Comparison of ENCODE assay signal across 1 cellular context in the genomic region with DNA sequence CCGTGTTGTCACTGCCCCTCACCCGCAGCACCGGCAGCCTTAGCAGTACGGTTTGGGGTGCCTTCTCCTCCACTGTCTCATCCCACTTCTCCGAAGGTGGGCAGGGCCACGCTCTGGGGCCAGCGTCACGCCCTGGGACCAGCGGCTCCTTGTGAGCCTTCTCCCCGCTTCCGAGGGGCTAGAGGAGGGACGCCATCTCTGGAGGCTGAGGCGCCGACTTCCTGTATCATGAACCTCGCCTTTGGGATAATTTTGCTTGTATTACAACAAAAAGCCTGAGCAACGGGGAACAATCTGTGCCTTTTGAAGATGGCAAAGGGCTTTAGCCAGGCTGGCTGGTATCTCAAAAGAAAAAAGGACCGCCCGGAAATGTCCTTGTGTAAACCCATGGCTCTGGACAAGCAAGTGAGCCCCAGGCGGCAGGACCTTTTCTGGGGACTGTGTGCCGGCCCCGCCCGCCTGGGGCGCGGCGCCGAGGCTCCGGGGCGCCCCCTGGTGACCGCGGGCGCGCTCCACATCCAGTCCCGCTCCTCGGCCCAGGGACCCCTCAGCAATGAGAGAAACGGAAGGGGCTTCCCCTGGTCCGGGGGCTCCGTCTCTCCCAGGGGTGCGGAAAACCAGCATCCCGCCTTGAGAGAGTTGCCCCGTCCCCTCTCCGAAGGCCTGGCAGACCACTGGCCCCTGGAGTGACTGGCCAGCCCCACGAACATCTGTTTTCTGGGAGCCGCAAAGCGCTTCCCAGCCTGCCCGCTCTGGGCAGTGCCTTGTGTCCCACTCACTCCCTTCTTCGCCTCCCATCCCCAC.
A peak's percentile ranks its signal among the peaks of the same experiment; 100 is the strongest.
TF ChIP-seq lines count a peak whose summit lies in the region.

No MANE protein-coding gene starts in this region.

TF ChIP-seq in HepG2, 621 proteins besides CTCF, POLR2A, EP300 and RAD21 (continued from another document):
- TF ChIP-seq DZIP1 (CRISPR knock-in tag; IDR thresholded peaks at IDR 0.05) (no peak), ZNF83 (CRISPR knock-in tag; IDR thresholded peaks at IDR 0.05; ENCODE audit: borderline replicate concordance) (no peak), GATAD1 (CRISPR knock-in tag; IDR thresholded peaks at IDR 0.05) (no peak), USF2 (IDR thresholded peaks at IDR 0.05; ENCODE audit: low read depth, low read length) (no peak), USF2 (CRISPR knock-in tag; IDR thresholded peaks at IDR 0.05; ENCODE audit: borderline replicate concordance) (no peak), ZBTB7B (CRISPR knock-in tag; IDR thresholded peaks at IDR 0.05) (peak; percentile 65; the same call in 1 of the 2 replicates), MTA3 (CRISPR knock-in tag; IDR thresholded peaks at IDR 0.05) (no peak), ZNF589 (CRISPR knock-in tag; conservative IDR thresholded peaks at IDR 0.05) (no peak; the same call in 1 of the 2 replicates), MBNL3 (CRISPR knock-in tag; conservative IDR thresholded peaks at IDR 0.05) (no peak), HCFC1 (IDR thresholded peaks at IDR 0.05; ENCODE audit: low read depth, low read length) (no peak), CREM (IDR thresholded peaks at IDR 0.05) (no peak), CREM (CRISPR knock-in tag; IDR thresholded peaks at IDR 0.05) (no peak), ZNF639 (CRISPR knock-in tag; conservative IDR thresholded peaks at IDR 0.05) (no peak), ZSCAN20 (CRISPR knock-in tag; IDR thresholded peaks at IDR 0.05; ENCODE audit: borderline replicate concordance) (0 out of 2 replicates have a peak, but pooled peaks have one; percentile 55), MXD4 (CRISPR knock-in tag; IDR thresholded peaks at IDR 0.05) (no peak), NR2F6 (IDR thresholded peaks at IDR 0.05) (peak; percentile 18; the same call in 1 of the 2 replicates), NR2F6 (CRISPR knock-in tag; IDR thresholded peaks at IDR 0.05) (no peak; the same call in 1 of the 2 replicates), HNRNPH1 (optimal IDR thresholded peaks at IDR 0.05; ENCODE audit: low read depth, low read length) (peak; percentile 98), RFX1 (IDR thresholded peaks at IDR 0.05) (no peak), THYN1 (CRISPR knock-in tag; IDR thresholded peaks at IDR 0.05; ENCODE audit: borderline replicate concordance, low read depth) (no peak), ATM (IDR thresholded peaks at IDR 0.05; ENCODE audit: borderline replicate concordance) (no peak), ZNF530 (CRISPR knock-in tag; IDR thresholded peaks at IDR 0.05; ENCODE audit: low read depth) (no peak), ZNF790 (CRISPR knock-in tag; IDR thresholded peaks at IDR 0.05; ENCODE audit: borderline replicate concordance) (no peak), ZNF574 (CRISPR knock-in tag; IDR thresholded peaks at IDR 0.05) (no peak), ATAD3A (CRISPR knock-in tag; IDR thresholded peaks at IDR 0.05) (no peak), SNAPC4 (CRISPR knock-in tag; IDR thresholded peaks at IDR 0.05) (0 out of 2 replicates have a peak, but pooled peaks have one; percentile 11), KMT2B (CRISPR knock-in tag; IDR thresholded peaks at IDR 0.05) (no peak), ZNF20 (CRISPR knock-in tag; IDR thresholded peaks at IDR 0.05) (no peak), NR1H2 (CRISPR knock-in tag; IDR thresholded peaks at IDR 0.05; ENCODE audit: borderline replicate concordance, low read depth) (0 out of 2 replicates have a peak, but pooled peaks have one; percentile 31), PATZ1 (CRISPR knock-in tag; IDR thresholded peaks at IDR 0.05) (peak; percentile 60; the same call in 1 of the 2 replicates), DRAP1 (CRISPR knock-in tag; IDR thresholded peaks at IDR 0.05) (0 out of 2 replicates have a peak, but pooled peaks have one; percentile 8), ETV6 (CRISPR knock-in tag; conservative IDR thresholded peaks at IDR 0.05) (no peak), ZNF780A (CRISPR knock-in tag; IDR thresholded peaks at IDR 0.05) (no peak), ZNF878 (CRISPR knock-in tag; IDR thresholded peaks at IDR 0.05) (0 out of 2 replicates have a peak, but pooled peaks have one; percentile 12), ZNF761 (CRISPR knock-in tag; conservative IDR thresholded peaks at IDR 0.05) (no peak), SALL1 (CRISPR knock-in tag; IDR thresholded peaks at IDR 0.05) (peak; percentile 72), CREB1 (IDR thresholded peaks at IDR 0.05) (no peak), CREB1 (CRISPR knock-in tag; IDR thresholded peaks at IDR 0.05) (no peak), ZBTB25 (CRISPR knock-in tag; IDR thresholded peaks at IDR 0.05) (no peak; the same call in 1 of the 2 replicates)
- TF ChIP-seq, protein P1, sequence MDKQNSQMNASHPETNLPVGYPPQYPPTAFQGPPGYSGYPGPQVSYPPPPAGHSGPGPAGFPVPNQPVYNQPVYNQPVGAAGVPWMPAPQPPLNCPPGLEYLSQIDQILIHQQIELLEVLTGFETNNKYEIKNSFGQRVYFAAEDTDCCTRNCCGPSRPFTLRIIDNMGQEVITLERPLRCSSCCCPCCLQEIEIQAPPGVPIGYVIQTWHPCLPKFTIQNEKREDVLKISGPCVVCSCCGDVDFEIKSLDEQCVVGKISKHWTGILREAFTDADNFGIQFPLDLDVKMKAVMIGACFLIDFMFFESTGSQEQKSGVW (CRISPR knock-in tag; IDR thresholded peaks at IDR 0.05; ENCODE audit: borderline replicate concordance), result no peak
TF ChIP-seq in HepG2: peak in this region for 137.
